Comparison of ENCODE assay signal across 7 cellular contexts in genomic region chr22:27918351-27919221, GRCh38. TPM values are rescaled to one million over a fixed set of nuclear protein-coding genes. Genes with fewer than 3 reads are reported as not detected.
DNase-seq lines count a peak whose midpoint lies in the region; ATAC-seq and TF ChIP-seq lines count a peak whose summit lies in the region.

No MANE protein-coding gene starts in this region.

- H3K9ac ChIP-seq in subcutaneous abdominal adipose tissue (ENCODE audit: low read length in 5 of 5), result peak overlapping the region; percentile 49 to 90 (median 88)

- ATAC-seq in HG03039 (IDR thresholded peaks at IDR 0.05; ENCODE audit: unreplicated experiment), result peak; percentile 20

- H3K36me3 ChIP-seq in subcutaneous abdominal adipose tissue (ENCODE audit: control insufficient read depth in 5 of 5, insufficient read depth in 5 of 5, low read length in 5 of 5), result no peaks in the 10 kb centered on the region

- TF ChIP-seq CTCF in GM13977 (IDR thresholded peaks at IDR 0.05; ENCODE audit: extremely low read depth, insufficient read depth, missing control alignments), result no peak

- H3K4me1 ChIP-seq in subcutaneous abdominal adipose tissue (ENCODE audit: control insufficient read depth in 5 of 5, insufficient read depth in 5 of 5, low read length in 5 of 5), result peaks cover 3 to 30% (median 28%) of the 10 kb centered on the region in 5 donors

- no peaks in the 10 kb centered on the region for H3K9me3 ChIP-seq in subcutaneous abdominal adipose tissue (ENCODE audit: control insufficient read depth in 5 of 5, low read length in 5 of 5)

- peak; percentile 55 for DNase-seq in GM13977 (ENCODE audit: low spot score)
- DNase-seq in RPMI8226, result peak; percentile 56
- DNase-seq in activated gamma-delta T cell treated with Interleukin-2 at 50 U/mL for 16 hours, result peak; percentile 29
- DNase-seq in foreskin melanocyte, result peak; percentile 45
- DNase-seq in occipital lobe (lab: John Stamatoyannopoulos, UW), result peak; percentile 16

- peak overlapping the region; percentile 93 for H3K27ac ChIP-seq in subcutaneous abdominal adipose tissue (ENCODE audit: low read depth, low read length)

- H3K4me3 ChIP-seq in subcutaneous abdominal adipose tissue (ENCODE audit: low read depth in 1 of 5, low read length in 5 of 5), result peak overlapping the region; percentile 82 to 92 (median 89)

- in situ Hi-C loops in GM13977 (cut with MboI; ENCODE audit: low pct_unique_long_range_greater_than_20kb, low sequenced_read_pairs, unreplicated experiment), result no loop called here

- H3K27me3 ChIP-seq in subcutaneous abdominal adipose tissue (ENCODE audit: control insufficient read depth in 5 of 5, insufficient read depth in 4 of 5, low read length in 5 of 5), result no peaks in the 10 kb centered on the region

RNA-seq across cellular contexts. Expression of gene PITPNB, which starts 0.5 kb away (rescaled TPM):
- total RNA-seq in occipital lobe, result 32.3 TPM

Comparison
In these comparisons a context has a peak if more than half of its experiments do, and no peak if none do; other contexts are left out.
1. Peak in every context shown above with its lines: DNase-seq, ATAC-seq, H3K4me3 ChIP-seq and H3K27ac ChIP-seq.